In genomic region chr13:41649659-41650058, GRCh38 we compare ENCODE assay signal across 14 cellular contexts.
DNase-seq lines count a peak whose midpoint lies in the region; ATAC-seq and TF ChIP-seq lines count a peak whose summit lies in the region.
"Had no signal": no experiment of that assay in that cellular context is flagged by ENCODE, and none has a peak within 500 bp of the region (broad histone marks: within the 10 kb centered on the region; RNA-seq: fewer than 3 reads in every experiment).

No MANE protein-coding gene starts in this region.

- DNase-seq in DMS 273 (lab: John Stamatoyannopoulos, UW; ENCODE audit: unreplicated experiment), result peak; percentile 22
- DNase-seq in DMS 273 treated with DMSO at 0.1 percent for 48 hours (lab: John Stamatoyannopoulos, UW), result no peak
- DNase-seq in esophagus muscularis mucosa (ENCODE audit: extremely low spot score), result no peak
- peak; percentile 46 for DNase-seq in neural progenitor cell (ENCODE audit: low spot score)
- DNase-seq in glomerular visceral epithelial cell (ENCODE audit: extremely low spot score), result no peak
- DNase-seq in stimulated activated naive CD8-positive, alpha-beta T cell treated with anti-CD3 and anti-CD28 coated beads, Interleukin-15, amount 100 ng/mL, for 72 hours, result no peak
- DNase-seq in RWPE1 (ENCODE audit: low spot score), result no peak
- DNase-seq: 8988T; activated CD4-positive, alpha-beta T cell treated with anti-CD3 and anti-CD28 coated beads for 4 hours; activated naive CD4-positive, alpha-beta T cell treated with anti-CD3 and anti-CD28 coated beads, Interleukin-2, amount 50 U/mL, for 16 hours; MV-4-11; naive thymus-derived CD4-positive, alpha-beta T cell; RPMI8226 had no signal

- H3F3A ChIP-seq in OCI-LY1 (ENCODE audit: insufficient read depth, low read length) (0 out of 2 replicates have a peak, but pooled peaks cover 3% of the 10 kb centered on the region), neural progenitor cell (ENCODE audit: low read depth) (no peaks in the 10 kb centered on the region)

- no peak for TF ChIP-seq EP300 in esophagus muscularis mucosa (IDR thresholded peaks at IDR 0.05)

- H3K79me2 ChIP-seq in OCI-LY1 (ENCODE audit: insufficient read depth, low read length) (no peaks in the 10 kb centered on the region), neural progenitor cell (ENCODE audit: low read depth) (no peaks in the 10 kb centered on the region)

- no peak for ATAC-seq in stimulated activated naive CD8-positive, alpha-beta T cell treated with anti-CD3 and anti-CD28 coated beads, Interleukin-15, amount 100 ng/mL, for 72 hours
- ATAC-seq: naive thymus-derived CD4-positive, alpha-beta T cell had no signal

- H3K4me1 ChIP-seq in OCI-LY1 (ENCODE audit: insufficient read depth, low read length, severe bottlenecking) (peaks cover 62% of the 10 kb centered on the region), esophagus muscularis mucosa (peaks cover 33 to 63% (median 56%) of the 10 kb centered on the region in 4 donors), neural progenitor cell (no peaks in the 10 kb centered on the region)

- H3K27ac ChIP-seq in OCI-LY1 (ENCODE audit: low read depth, low read length, poor library complexity, severe bottlenecking) (peak overlapping the region; percentile 2), esophagus muscularis mucosa (replicated peaks in 1 of 4) (peak overlapping the region in 2 of 4 donors; percentile 46 to 65), neural progenitor cell (no peak overlapping the region), RWPE1 (no peak overlapping the region)

- no peaks in the 10 kb centered on the region for H3K27me3 ChIP-seq in OCI-LY1 (ENCODE audit: insufficient read depth, low read length)
- H3K27me3 ChIP-seq in esophagus muscularis mucosa, result no peaks in the 10 kb centered on the region
- no peaks in the 10 kb centered on the region for H3K27me3 ChIP-seq in neural progenitor cell

- H3K4me3 Mint-ChIP-seq in neural progenitor cell, result no peak overlapping the region
- H3K4me3 Mint-ChIP-seq in stimulated activated naive CD8-positive, alpha-beta T cell treated with anti-CD3 and anti-CD28 coated beads, Interleukin-15, amount 100 ng/mL, for 72 hours, result no peak overlapping the region
- H3K4me3 Mint-ChIP-seq: naive thymus-derived CD4-positive, alpha-beta T cell had no signal

- H3K4me3 ChIP-seq in OCI-LY1 (ENCODE audit: low read depth, low read length, poor library complexity, severe bottlenecking), result no peak overlapping the region
- no peak overlapping the region for H3K4me3 ChIP-seq in esophagus muscularis mucosa
- H3K4me3 ChIP-seq in neural progenitor cell, result no peak overlapping the region

- H3K36me3 ChIP-seq in OCI-LY1 (ENCODE audit: insufficient read depth, low read length), result no peaks in the 10 kb centered on the region
- no peaks in the 10 kb centered on the region for H3K36me3 ChIP-seq in esophagus muscularis mucosa
- H3K36me3 ChIP-seq in neural progenitor cell, result no peaks in the 10 kb centered on the region

- H3K9me3 ChIP-seq in OCI-LY1 (ENCODE audit: low read length) (no peaks in the 10 kb centered on the region), esophagus muscularis mucosa (no peaks in the 10 kb centered on the region), neural progenitor cell (ENCODE audit: low read depth) (no peaks in the 10 kb centered on the region)

- POLR2A ChIA-PET in RWPE1 (lab: Yijun Ruan, JAX; ENCODE audit: low non-redundant PET), result no interaction called here

- no peaks in the 10 kb centered on the region for H3K36me3 Mint-ChIP-seq in neural progenitor cell

- H3K27ac Mint-ChIP-seq in neural progenitor cell, result no peak overlapping the region
- no peak overlapping the region for H3K27ac Mint-ChIP-seq in stimulated activated naive CD8-positive, alpha-beta T cell treated with anti-CD3 and anti-CD28 coated beads, Interleukin-15, amount 100 ng/mL, for 72 hours

- H3K9ac ChIP-seq in OCI-LY1 (ENCODE audit: low read length) (no peak overlapping the region), neural progenitor cell (no peak overlapping the region)

- WGBS in esophagus muscularis mucosa, result 83% methylated on average over 3 of the region's 3 CpGs

- H2AFZ ChIP-seq in OCI-LY1 (ENCODE audit: low read length), result no peak overlapping the region
- no peak overlapping the region for H2AFZ ChIP-seq in neural progenitor cell (replicated peaks)

- H4K20me1 ChIP-seq in OCI-LY1 (ENCODE audit: insufficient read depth, low read length) (no peaks in the 10 kb centered on the region), neural progenitor cell (ENCODE audit: low read depth) (no peaks in the 10 kb centered on the region)

- H3K27me3 Mint-ChIP-seq in neural progenitor cell (ENCODE audit: insufficient read depth, low read depth), result no peaks in the 10 kb centered on the region
- H3K27me3 Mint-ChIP-seq in stimulated activated naive CD8-positive, alpha-beta T cell treated with anti-CD3 and anti-CD28 coated beads, Interleukin-15, amount 100 ng/mL, for 72 hours, result no peaks in the 10 kb centered on the region
- H3K27me3 Mint-ChIP-seq: naive thymus-derived CD4-positive, alpha-beta T cell had no signal

- H3K4me2 ChIP-seq in OCI-LY1 (ENCODE audit: low read length), result no peak overlapping the region
- no peak overlapping the region for H3K4me2 ChIP-seq in neural progenitor cell

- H3K9me2 ChIP-seq in OCI-LY1 (ENCODE audit: low read depth, low read length), result no peaks in the 10 kb centered on the region

- H3K9me3 Mint-ChIP-seq in neural progenitor cell, result no peaks in the 10 kb centered on the region
- no peaks in the 10 kb centered on the region for H3K9me3 Mint-ChIP-seq in stimulated activated naive CD8-positive, alpha-beta T cell treated with anti-CD3 and anti-CD28 coated beads, Interleukin-15, amount 100 ng/mL, for 72 hours
- H3K9me3 Mint-ChIP-seq: naive thymus-derived CD4-positive, alpha-beta T cell had no signal

- intact Hi-C loops in esophagus muscularis mucosa (cut with DNase I), result loop anchor here (5.0 to 10.0 kb wide), 2 partner anchors 195 to 297 kb away; partner anchors contain the start of gene RGCC

- no peak for TF ChIP-seq POLR2A in esophagus muscularis mucosa (IDR thresholded peaks at IDR 0.05; ENCODE audit: low read depth)

- peaks cover 17% of the 10 kb centered on the region for H3K4me1 Mint-ChIP-seq in neural progenitor cell
- no peaks in the 10 kb centered on the region for H3K4me1 Mint-ChIP-seq in stimulated activated naive CD8-positive, alpha-beta T cell treated with anti-CD3 and anti-CD28 coated beads, Interleukin-15, amount 100 ng/mL, for 72 hours

- CTCF ChIA-PET in RWPE1 (lab: Yijun Ruan, JAX), result interaction anchor here (1.7 kb wide), 1 partner anchor 191 kb away, joined by 3 read pairs; no protein-coding TSS in a partner anchor

- TF ChIP-seq CTCF in OCI-LY1 (IDR thresholded peaks at IDR 0.05; ENCODE audit: low read length) (peak; percentile 51; the same call in 1 of the 2 replicates), esophagus muscularis mucosa (IDR thresholded peaks at IDR 0.05) (peak in 2 of 3 experiments; percentile 21 to 45), neural progenitor cell (IDR thresholded peaks at IDR 0.05) (peak; percentile 59), RWPE1 (conservative IDR thresholded peaks at IDR 0.05; ENCODE audit: low read depth) (no peak)

Comparison
In these comparisons a context has a peak if more than half of its experiments do, and no peak if none do; other contexts are left out.
1. DNase-seq: peak in DMS 273 (single experiment) and neural progenitor cell (single experiment); none in DMS 273 treated with DMSO at 0.1 percent for 48 hours (single experiment), esophagus muscularis mucosa (single experiment), glomerular visceral epithelial cell (single experiment), stimulated activated naive CD8-positive, alpha-beta T cell treated with anti-CD3 and anti-CD28 coated beads, Interleukin-15, amount 100 ng/mL, for 72 hours (0 of 2) and RWPE1 (single experiment).